Comparison of ENCODE assay signal across 2 cellular contexts in the genomic region with DNA sequence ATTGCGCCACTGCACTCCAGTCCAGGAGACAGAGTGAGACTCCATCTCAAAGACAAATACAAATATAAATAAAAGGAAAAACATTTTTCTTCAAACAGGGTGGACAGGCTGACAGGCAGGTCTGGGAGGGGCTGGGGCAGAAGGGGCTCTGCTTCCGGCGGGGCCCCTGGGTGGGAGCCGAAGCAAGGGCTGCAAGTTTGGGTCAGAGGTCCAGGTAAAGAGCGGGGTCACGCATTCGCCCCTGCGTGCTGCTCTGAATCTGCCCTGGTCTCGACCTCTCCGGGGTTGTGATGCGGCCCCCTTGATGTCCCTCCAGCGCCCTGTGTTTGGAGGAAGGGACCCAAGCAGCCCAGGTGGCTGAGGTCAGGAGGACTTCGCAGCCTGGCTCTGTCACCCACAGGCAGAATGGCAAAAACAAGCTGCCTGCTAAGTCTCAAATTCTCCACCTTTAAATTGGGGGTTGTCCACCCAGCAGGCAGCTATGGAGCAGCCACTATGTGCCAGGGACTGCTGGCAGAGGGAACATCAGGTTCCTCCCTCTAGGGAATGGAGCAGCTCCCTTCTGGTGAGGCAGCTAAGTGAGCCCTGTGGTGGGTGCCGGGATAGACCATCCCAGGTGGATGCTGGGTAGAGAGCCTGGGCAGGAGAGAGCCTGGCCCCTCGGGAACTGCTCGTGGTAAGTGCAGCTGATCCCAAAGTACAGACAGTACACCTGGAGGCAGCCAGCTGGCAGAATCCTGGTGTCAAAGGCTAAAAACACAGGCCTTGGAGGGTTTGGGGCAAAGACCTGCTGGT.
TF ChIP-seq lines count a peak whose summit lies in the region.

No MANE protein-coding gene starts in this region.

TF ChIP-seq in A549, 52 proteins besides CTCF, POLR2A, EP300 and RAD21 (continued from another document):
- TF ChIP-seq, protein P1, sequence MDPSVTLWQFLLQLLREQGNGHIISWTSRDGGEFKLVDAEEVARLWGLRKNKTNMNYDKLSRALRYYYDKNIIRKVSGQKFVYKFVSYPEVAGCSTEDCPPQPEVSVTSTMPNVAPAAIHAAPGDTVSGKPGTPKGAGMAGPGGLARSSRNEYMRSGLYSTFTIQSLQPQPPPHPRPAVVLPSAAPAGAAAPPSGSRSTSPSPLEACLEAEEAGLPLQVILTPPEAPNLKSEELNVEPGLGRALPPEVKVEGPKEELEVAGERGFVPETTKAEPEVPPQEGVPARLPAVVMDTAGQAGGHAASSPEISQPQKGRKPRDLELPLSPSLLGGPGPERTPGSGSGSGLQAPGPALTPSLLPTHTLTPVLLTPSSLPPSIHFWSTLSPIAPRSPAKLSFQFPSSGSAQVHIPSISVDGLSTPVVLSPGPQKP (IDR thresholded peaks at IDR 0.05; ENCODE audit: low read depth, low read length) = no peak
- no peak for TF ChIP-seq FOSL2 (IDR thresholded peaks at IDR 0.05)
- no peak for TF ChIP-seq FOSL2 (CRISPR knock-in tag; IDR thresholded peaks at IDR 0.05)
- no peak for TF ChIP-seq RARB (CRISPR knock-in tag; IDR thresholded peaks at IDR 0.05)
- TF ChIP-seq SREBF2 (IDR thresholded peaks at IDR 0.05) = no peak
TF ChIP-seq in A549: peak in this region for 0.

TF ChIP-seq in GM23338, 12 proteins besides CTCF, POLR2A, EP300 and RAD21 (continued from another document):
- TF ChIP-seq, protein P2, sequence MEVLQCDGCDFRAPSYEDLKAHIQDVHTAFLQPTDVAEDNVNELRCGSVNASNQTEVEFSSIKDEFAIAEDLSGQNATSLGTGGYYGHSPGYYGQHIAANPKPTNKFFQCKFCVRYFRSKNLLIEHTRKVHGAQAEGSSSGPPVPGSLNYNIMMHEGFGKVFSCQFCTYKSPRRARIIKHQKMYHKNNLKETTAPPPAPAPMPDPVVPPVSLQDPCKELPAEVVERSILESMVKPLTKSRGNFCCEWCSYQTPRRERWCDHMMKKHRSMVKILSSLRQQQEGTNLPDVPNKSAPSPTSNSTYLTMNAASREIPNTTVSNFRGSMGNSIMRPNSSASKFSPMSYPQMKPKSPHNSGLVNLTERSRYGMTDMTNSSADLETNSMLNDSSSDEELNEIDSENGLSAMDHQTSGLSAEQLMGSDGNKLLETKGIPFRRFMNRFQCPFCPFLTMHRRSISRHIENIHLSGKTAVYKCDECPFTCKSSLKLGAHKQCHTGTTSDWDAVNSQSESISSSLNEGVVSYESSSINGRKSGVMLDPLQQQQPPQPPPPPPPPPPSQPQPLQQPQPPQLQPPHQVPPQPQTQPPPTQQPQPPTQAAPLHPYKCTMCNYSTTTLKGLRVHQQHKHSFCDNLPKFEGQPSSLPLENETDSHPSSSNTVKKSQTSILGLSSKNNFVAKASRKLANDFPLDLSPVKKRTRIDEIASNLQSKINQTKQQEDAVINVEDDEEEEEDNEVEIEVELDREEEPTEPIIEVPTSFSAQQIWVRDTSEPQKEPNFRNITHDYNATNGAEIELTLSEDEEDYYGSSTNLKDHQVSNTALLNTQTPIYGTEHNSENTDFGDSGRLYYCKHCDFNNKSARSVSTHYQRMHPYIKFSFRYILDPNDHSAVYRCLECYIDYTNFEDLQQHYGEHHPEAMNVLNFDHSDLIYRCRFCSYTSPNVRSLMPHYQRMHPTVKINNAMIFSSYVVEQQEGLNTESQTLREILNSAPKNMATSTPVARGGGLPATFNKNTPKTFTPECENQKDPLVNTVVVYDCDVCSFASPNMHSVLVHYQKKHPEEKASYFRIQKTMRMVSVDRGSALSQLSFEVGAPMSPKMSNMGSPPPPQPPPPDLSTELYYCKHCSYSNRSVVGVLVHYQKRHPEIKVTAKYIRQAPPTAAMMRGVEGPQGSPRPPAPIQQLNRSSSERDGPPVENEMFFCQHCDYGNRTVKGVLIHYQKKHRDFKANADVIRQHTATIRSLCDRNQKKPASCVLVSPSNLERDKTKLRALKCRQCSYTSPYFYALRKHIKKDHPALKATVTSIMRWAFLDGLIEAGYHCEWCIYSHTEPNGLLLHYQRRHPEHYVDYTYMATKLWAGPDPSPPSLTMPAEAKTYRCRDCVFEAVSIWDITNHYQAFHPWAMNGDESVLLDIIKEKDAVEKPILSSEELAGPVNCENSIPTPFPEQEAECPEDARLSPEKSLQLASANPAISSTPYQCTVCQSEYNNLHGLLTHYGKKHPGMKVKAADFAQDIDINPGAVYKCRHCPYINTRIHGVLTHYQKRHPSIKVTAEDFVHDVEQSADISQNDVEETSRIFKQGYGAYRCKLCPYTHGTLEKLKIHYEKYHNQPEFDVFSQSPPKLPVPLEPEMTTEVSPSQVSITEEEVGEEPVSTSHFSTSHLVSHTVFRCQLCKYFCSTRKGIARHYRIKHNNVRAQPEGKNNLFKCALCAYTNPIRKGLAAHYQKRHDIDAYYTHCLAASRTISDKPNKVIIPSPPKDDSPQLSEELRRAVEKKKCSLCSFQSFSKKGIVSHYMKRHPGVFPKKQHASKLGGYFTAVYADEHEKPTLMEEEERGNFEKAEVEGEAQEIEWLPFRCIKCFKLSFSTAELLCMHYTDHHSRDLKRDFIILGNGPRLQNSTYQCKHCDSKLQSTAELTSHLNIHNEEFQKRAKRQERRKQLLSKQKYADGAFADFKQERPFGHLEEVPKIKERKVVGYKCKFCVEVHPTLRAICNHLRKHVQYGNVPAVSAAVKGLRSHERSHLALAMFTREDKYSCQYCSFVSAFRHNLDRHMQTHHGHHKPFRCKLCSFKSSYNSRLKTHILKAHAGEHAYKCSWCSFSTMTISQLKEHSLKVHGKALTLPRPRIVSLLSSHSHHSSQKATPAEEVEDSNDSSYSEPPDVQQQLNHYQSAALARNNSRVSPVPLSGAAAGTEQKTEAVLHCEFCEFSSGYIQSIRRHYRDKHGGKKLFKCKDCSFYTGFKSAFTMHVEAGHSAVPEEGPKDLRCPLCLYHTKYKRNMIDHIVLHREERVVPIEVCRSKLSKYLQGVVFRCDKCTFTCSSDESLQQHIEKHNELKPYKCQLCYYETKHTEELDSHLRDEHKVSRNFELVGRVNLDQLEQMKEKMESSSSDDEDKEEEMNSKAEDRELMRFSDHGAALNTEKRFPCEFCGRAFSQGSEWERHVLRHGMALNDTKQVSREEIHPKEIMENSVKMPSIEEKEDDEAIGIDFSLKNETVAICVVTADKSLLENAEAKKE (CRISPR knock-in tag; IDR thresholded peaks at IDR 0.05) = no peak
- TF ChIP-seq JUNB (IDR thresholded peaks at IDR 0.05; ENCODE audit: unreplicated experiment) = no peak
